2 cellular contexts compared by ENCODE assay signal in the genomic region with DNA sequence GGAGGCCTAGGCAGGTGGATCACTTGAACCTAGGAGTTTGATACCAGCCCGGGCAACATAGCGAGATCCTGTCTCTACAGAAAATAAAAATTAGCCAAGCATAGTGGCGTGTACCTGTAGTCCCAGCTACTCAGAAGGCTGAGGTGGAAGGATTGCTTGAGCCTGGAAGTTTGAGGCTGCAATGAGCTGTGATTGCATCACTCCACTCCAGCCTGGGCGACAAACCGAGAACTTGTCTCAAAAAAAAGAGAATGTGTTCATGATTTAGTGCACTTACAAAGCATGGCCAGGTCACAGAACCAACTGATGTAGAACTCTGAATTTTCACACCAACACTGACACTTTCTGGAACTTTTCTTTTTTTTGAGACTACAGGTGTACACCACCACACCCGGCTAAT.
A peak's percentile ranks its signal among the peaks of the same experiment; 100 is the strongest.
TF ChIP-seq lines count a peak whose summit lies in the region.

No MANE protein-coding gene starts in this region.

TF ChIP-seq in IMR-90, 13 proteins besides CTCF, POLR2A, EP300 and RAD21:
- TF ChIP-seq NFE2L2 (IDR thresholded peaks at IDR 0.05; ENCODE audit: low read depth, low read length): no peak
- no peak for TF ChIP-seq BHLHE40 (IDR thresholded peaks at IDR 0.05; ENCODE audit: low read depth, low read length)
- no peak for TF ChIP-seq SMC3 (IDR thresholded peaks at IDR 0.05; ENCODE audit: low read depth, low read length)
- TF ChIP-seq MAFK (IDR thresholded peaks at IDR 0.05; ENCODE audit: low read depth, low read length): no peak
- TF ChIP-seq CEBPB (IDR thresholded peaks at IDR 0.05; ENCODE audit: low read depth, low read length): peak; percentile 32; the same call in 1 of the 2 replicates

TF ChIP-seq in K562, 482 proteins besides CTCF, POLR2A, EP300 and RAD21:
- TF ChIP-seq ATF3 (IDR thresholded peaks at IDR 0.05) (peak; percentile 56), ATF3 (CRISPR knock-in tag; conservative IDR thresholded peaks at IDR 0.05) (no peak), SRSF1 (IDR thresholded peaks at IDR 0.05; ENCODE audit: low read depth, low read length) (no peak), TEAD4 (IDR thresholded peaks at IDR 0.05; ENCODE audit: low read length) (no peak), TEAD4 (CRISPR knock-in tag; IDR thresholded peaks at IDR 0.05; ENCODE audit: borderline replicate concordance) (no peak), ZNF644 (tag; IDR thresholded peaks at IDR 0.05; ENCODE audit: low read depth) (no peak), CEBPG (CRISPR knock-in tag; IDR thresholded peaks at IDR 0.05) (0 out of 2 replicates have a peak, but pooled peaks have one; percentile 9), CEBPG (tag; conservative IDR thresholded peaks at IDR 0.05 in 1 of 2, IDR thresholded peaks at IDR 0.05 in 1 of 2) (peak in 1 of 2 experiments; percentile 58; a peak in 2 of 4 replicates)
